Comparison of ENCODE assay signal across 16 cellular contexts in the genomic region with DNA sequence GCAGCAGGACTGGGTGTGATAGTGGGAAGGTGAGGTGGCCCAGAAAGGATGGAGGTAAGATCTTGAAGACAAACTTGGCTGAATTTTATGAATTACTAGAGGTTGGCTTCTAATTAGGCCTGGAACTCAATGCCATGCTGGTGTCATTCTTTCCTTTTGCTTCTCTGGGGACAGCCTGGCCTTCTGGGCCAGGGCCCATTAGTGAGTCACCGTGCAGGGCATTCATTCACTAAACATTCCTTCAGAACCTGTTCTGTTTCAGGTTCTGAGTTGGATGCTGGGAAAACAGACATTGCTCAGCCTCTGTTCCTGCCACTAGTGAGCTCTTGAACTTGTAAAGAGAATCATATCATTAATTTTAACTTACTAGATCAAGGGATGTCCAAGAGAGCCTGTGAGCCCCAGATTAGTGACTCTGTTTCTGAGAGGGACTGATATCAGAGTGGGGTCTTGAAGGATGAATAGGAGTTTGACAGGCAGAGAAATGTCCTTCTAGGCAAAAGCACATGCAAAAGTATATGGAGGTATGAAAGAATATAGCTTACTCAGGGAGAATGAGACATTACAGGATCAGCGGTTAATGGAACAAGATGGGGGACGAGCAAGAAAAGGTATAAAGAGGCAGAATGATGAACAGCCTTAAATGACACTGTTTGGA.
DNase-seq lines count a peak whose midpoint lies in the region; ATAC-seq and TF ChIP-seq lines count a peak whose summit lies in the region.
"Had no signal": no experiment of that assay in that cellular context is flagged by ENCODE, and none has a peak within 500 bp of the region (broad histone marks: within the 10 kb centered on the region; RNA-seq: fewer than 3 reads in every experiment).

No MANE protein-coding gene starts in this region.

- peak overlapping the region; percentile 93 for H4K91ac ChIP-seq in trophoblast cell (ENCODE audit: low read depth, low read length)

- peaks cover 16% of the 10 kb centered on the region for H3K27me3 Mint-ChIP-seq in Calu3 (ENCODE audit: unreplicated experiment)
- peaks cover 2% of the 10 kb centered on the region for H3K27me3 Mint-ChIP-seq in chondrocyte (ENCODE audit: low read depth)

- H3K4me3 Mint-ChIP-seq in Calu3 (ENCODE audit: low read depth, unreplicated experiment), result no peak overlapping the region
- no peak overlapping the region for H3K4me3 Mint-ChIP-seq in chondrocyte (ENCODE audit: unreplicated experiment)
- H3K4me3 Mint-ChIP-seq: activated T-helper 17 cell treated with anti-CD3 and anti-CD28 coated beads, Interleukin-2, amount 50 U/mL, for 72 hours; stimulated activated naive B cell treated with anti-CD40 and anti-IgM and Interleukin-4, amounts not matched to agents 10 μg/mL and 1 μg/mL and 100 μg/mL, for 72 hours had no signal

- H4K20me1 ChIP-seq in PC-9 (ENCODE audit: insufficient read depth), result no peaks in the 10 kb centered on the region
- H4K20me1 ChIP-seq: BLaER1 treated with 17β-estradiol and CSF1 and Interleukin-3, amounts not matched to agents 10 nM and 100 nM had no signal

- H3K4ac ChIP-seq in trophoblast cell (ENCODE audit: low read depth, low read length), result peak overlapping the region; percentile 14

- H3K14ac ChIP-seq in trophoblast cell (ENCODE audit: low read length), result peak overlapping the region; percentile 63

- CTCF ChIA-PET in Calu3 (lab: Charles Lee) (interaction anchor here (0.6 to 1.0 kb wide), 2 partner anchors 104 to 315 kb away, joined by 3 to 6 read pairs; no protein-coding TSS in a partner anchor), PC-9 (lab: Charles Lee) (interaction anchor here (0.6 kb wide), 1 partner anchor 36 kb away, joined by 3 read pairs; no protein-coding TSS in a partner anchor)

- no peaks in the 10 kb centered on the region for H3K9me3 Mint-ChIP-seq in Calu3 (ENCODE audit: low read depth, unreplicated experiment)
- H3K9me3 Mint-ChIP-seq in chondrocyte (ENCODE audit: low read depth), result no peaks in the 10 kb centered on the region
- H3K9me3 Mint-ChIP-seq: activated T-helper 17 cell treated with anti-CD3 and anti-CD28 coated beads, Interleukin-2, amount 50 U/mL, for 72 hours; stimulated activated naive B cell treated with anti-CD40 and anti-IgM and Interleukin-4, amounts not matched to agents 10 μg/mL and 1 μg/mL and 100 μg/mL, for 72 hours had no signal

- no peaks in the 10 kb centered on the region for H3K36me3 Mint-ChIP-seq in Calu3 (ENCODE audit: insufficient read depth, unreplicated experiment)
- H3K36me3 Mint-ChIP-seq in chondrocyte (ENCODE audit: low read depth), result peaks cover 2% of the 10 kb centered on the region

- H3K36me3 ChIP-seq in PC-9 (ENCODE audit: low read depth), result no peaks in the 10 kb centered on the region
- no peaks in the 10 kb centered on the region for H3K36me3 ChIP-seq in trophoblast cell (ENCODE audit: control insufficient read depth in 1 of 2, insufficient read depth in 2 of 2, low read length in 2 of 2)
- no peaks in the 10 kb centered on the region for H3K36me3 ChIP-seq in mucosa of descending colon (ENCODE audit: low read depth)
- H3K36me3 ChIP-seq: BLaER1 treated with 17β-estradiol and CSF1 and Interleukin-3, amounts not matched to agents 10 nM and 100 nM; brain microvascular endothelial cell; lower lobe of right lung; pancreas had no signal

- H3K27ac Mint-ChIP-seq in Calu3 (ENCODE audit: unreplicated experiment), result peak overlapping the region; percentile 19
- H3K27ac Mint-ChIP-seq in chondrocyte (ENCODE audit: unreplicated experiment), result peak overlapping the region; percentile 96
- H3K27ac Mint-ChIP-seq: activated T-helper 17 cell treated with anti-CD3 and anti-CD28 coated beads, Interleukin-2, amount 50 U/mL, for 72 hours; stimulated activated naive B cell treated with anti-CD40 and anti-IgM and Interleukin-4, amounts not matched to agents 10 μg/mL and 1 μg/mL and 100 μg/mL, for 72 hours had no signal

- peak overlapping the region; percentile 88 for H2BK12ac ChIP-seq in trophoblast cell (ENCODE audit: low read length)

- H4K12ac ChIP-seq in trophoblast cell (ENCODE audit: low read depth, low read length), result no peak overlapping the region

- peaks cover 6% of the 10 kb centered on the region for H3K27me3 ChIP-seq in PC-9 (ENCODE audit: insufficient read depth, low read depth)
- no peaks in the 10 kb centered on the region for H3K27me3 ChIP-seq in trophoblast cell (ENCODE audit: insufficient read depth, low read length)
- H3K27me3 ChIP-seq: BLaER1 treated with 17β-estradiol and CSF1 and Interleukin-3, amounts not matched to agents 10 nM and 100 nM; pancreas had no signal

- H3K79me1 ChIP-seq in trophoblast cell (ENCODE audit: low read length), result peaks cover 12% of the 10 kb centered on the region

- no peaks in the 10 kb centered on the region for H3K9me3 ChIP-seq in PC-9 (ENCODE audit: insufficient read depth, low read depth)
- no peaks in the 10 kb centered on the region for H3K9me3 ChIP-seq in trophoblast cell (ENCODE audit: insufficient read depth, low read depth, low read length)
- H3K9me3 ChIP-seq in mucosa of descending colon, result no peaks in the 10 kb centered on the region
- H3K9me3 ChIP-seq: BLaER1 treated with 17β-estradiol and CSF1 and Interleukin-3, amounts not matched to agents 10 nM and 100 nM; lower lobe of right lung; pancreas had no signal

- POLR2A ChIA-PET in PC-9 (lab: Charles Lee; ENCODE audit: unreplicated experiment), result interaction anchor here (0.6 kb wide), 1 partner anchor 582 kb away, joined by 3 read pairs; no protein-coding TSS in a partner anchor

- peaks cover 16% of the 10 kb centered on the region; the same call in 1 of the 2 replicates for H3F3A ChIP-seq in PC-9 (ENCODE audit: insufficient read depth, low read depth)

- intact Hi-C loops in Calu3 (cut with micrococcal nuclease; ENCODE audit: unreplicated experiment), result no loop called here
- intact Hi-C loops in PC-9 (cut with micrococcal nuclease; ENCODE audit: unreplicated experiment), result loop anchor here (2.0 kb wide), 2 partner anchors 23 to 315 kb away; no protein-coding TSS in a partner anchor
- intact Hi-C loops in mucosa of descending colon (cut with DNase I, micrococcal nuclease), result no loop called here

- peak overlapping the region; percentile 95 for H2BK120ac ChIP-seq in trophoblast cell (ENCODE audit: insufficient read depth, low read length, poor library complexity)

- H3K4me3 ChIP-seq in PC-9 (no peak overlapping the region), trophoblast cell (ENCODE audit: low read depth, low read length) (no peak overlapping the region), mucosa of descending colon (no peak overlapping the region)
- H3K4me3 ChIP-seq: BLaER1 treated with 17β-estradiol and CSF1 and Interleukin-3, amounts not matched to agents 10 nM and 100 nM; lower lobe of right lung; pancreas had no signal

- H3K27ac ChIP-seq in PC-9 (peak overlapping the region; percentile 70), trophoblast cell (ENCODE audit: low read depth, low read length) (peak overlapping the region; percentile 91)
- H3K27ac ChIP-seq: BLaER1 treated with 17β-estradiol and CSF1 and Interleukin-3, amounts not matched to agents 10 nM and 100 nM; brain microvascular endothelial cell; lower lobe of right lung; pancreas had no signal

- no peak for TF ChIP-seq CTCF in Calu3 (IDR thresholded peaks at IDR 0.05; ENCODE audit: unreplicated experiment)
- TF ChIP-seq CTCF in PC-9 (conservative IDR thresholded peaks at IDR 0.05), result no peak
- no peak for TF ChIP-seq CTCF in chondrocyte (IDR thresholded peaks at IDR 0.05)
- no peak for TF ChIP-seq CTCF in mucosa of descending colon (IDR thresholded peaks at IDR 0.05)

- H3K9me2 ChIP-seq in PC-9 (ENCODE audit: insufficient read depth), result no peaks in the 10 kb centered on the region

- H3K4me1 ChIP-seq in PC-9 (replicated peaks; ENCODE audit: insufficient read depth) (peaks cover 25% of the 10 kb centered on the region), trophoblast cell (ENCODE audit: control insufficient read depth in 1 of 2, insufficient read depth in 2 of 2, low read length in 2 of 2) (peaks cover 16 to 27% of the 10 kb centered on the region in 2 experiments), mucosa of descending colon (ENCODE audit: low read depth) (no peaks in the 10 kb centered on the region)
- H3K4me1 ChIP-seq: BLaER1 treated with 17β-estradiol and CSF1 and Interleukin-3, amounts not matched to agents 10 nM and 100 nM; lower lobe of right lung; pancreas had no signal

- H4K8ac ChIP-seq in trophoblast cell (ENCODE audit: low read depth, low read length), result no peak overlapping the region

- no CpG with 5 or more reads among the region's 3 CpGs for WGBS in trophoblast cell (ENCODE audit: extremely low coverage, insufficient coverage, insufficient read length)

- BruUV-seq in Calu3 (replicated peaks; lab: Mats Ljungman, UMichigan) (no TSS peak), PC-9 (replicated peaks; lab: Mats Ljungman, UMichigan) (no TSS peak)

- peak overlapping the region; percentile 77 for H3K18ac ChIP-seq in trophoblast cell (ENCODE audit: low read length)

- peak overlapping the region; percentile 90 for H2BK5ac ChIP-seq in trophoblast cell (ENCODE audit: low read depth, low read length, poor library complexity)

- no peak for ATAC-seq in mucosa of descending colon
- ATAC-seq in HG03432 (IDR thresholded peaks at IDR 0.05; ENCODE audit: unreplicated experiment), result no peak
- ATAC-seq: activated T-helper 17 cell treated with anti-CD3 and anti-CD28 coated beads, Interleukin-2, amount 50 U/mL, for 72 hours; stimulated activated naive B cell treated with anti-CD40 and anti-IgM and Interleukin-4, amounts not matched to agents 10 μg/mL and 1 μg/mL and 100 μg/mL, for 72 hours had no signal

- H2AFZ ChIP-seq in PC-9, result no peak overlapping the region
- H2AFZ ChIP-seq in trophoblast cell (ENCODE audit: insufficient read depth, low read length, poor library complexity), result peak overlapping the region; percentile 45

- H3K9ac ChIP-seq in trophoblast cell (ENCODE audit: low read length), result no peak overlapping the region
- H3K9ac ChIP-seq: BLaER1 treated with 17β-estradiol and CSF1 and Interleukin-3, amounts not matched to agents 10 nM and 100 nM had no signal

- H3K23ac ChIP-seq in trophoblast cell (ENCODE audit: low read length), result peak overlapping the region; percentile 11

- no peak overlapping the region for H2AK5ac ChIP-seq in trophoblast cell (ENCODE audit: low read length)

- H3K79me2 ChIP-seq in PC-9 (ENCODE audit: low read depth), result no peaks in the 10 kb centered on the region
- H3K79me2 ChIP-seq in trophoblast cell (ENCODE audit: control insufficient read depth, insufficient read depth, low read length, poor library complexity), result no peaks in the 10 kb centered on the region

- H3K4me2 ChIP-seq in PC-9 (peak overlapping the region; percentile 54), trophoblast cell (ENCODE audit: low read length) (peak overlapping the region; percentile 4)
- H3K4me2 ChIP-seq: BLaER1 treated with 17β-estradiol and CSF1 and Interleukin-3, amounts not matched to agents 10 nM and 100 nM had no signal

- peaks cover 26% of the 10 kb centered on the region for H3K4me1 Mint-ChIP-seq in Calu3 (ENCODE audit: low read depth, unreplicated experiment)
- peaks cover 26% of the 10 kb centered on the region for H3K4me1 Mint-ChIP-seq in chondrocyte (ENCODE audit: low read depth)
- H3K4me1 Mint-ChIP-seq: activated T-helper 17 cell treated with anti-CD3 and anti-CD28 coated beads, Interleukin-2, amount 50 U/mL, for 72 hours; stimulated activated naive B cell treated with anti-CD40 and anti-IgM and Interleukin-4, amounts not matched to agents 10 μg/mL and 1 μg/mL and 100 μg/mL, for 72 hours had no signal

- peak; percentile 45 for DNase-seq in Calu3
- peak; percentile 74 to 89 for DNase-seq in PC-9
- DNase-seq in chondrocyte (ENCODE audit: low spot score), result no peak
- peak; percentile 94 to 97 for DNase-seq in trophoblast cell
- no peak for DNase-seq in mucosa of descending colon
- DNase-seq in stimulated activated CD4-positive, alpha-beta T cell treated with anti-CD3 and anti-CD28 coated beads, Interleukin-4, amount 100 ng/mL, for 4 hours, result no peak
- DNase-seq in activated CD4-positive, alpha-beta T cell treated with anti-CD3 and anti-CD28 coated beads, Interleukin-2, amount 50 U/mL, for 48 hours, result no peak
- DNase-seq: brain microvascular endothelial cell; KG1; lower lobe of right lung; NCI-H2029 treated with DMSO at 0.1 percent for 48 hours; pancreas; stimulated activated naive B cell treated with anti-CD40 and anti-IgM and Interleukin-4, amounts not matched to agents 10 μg/mL and 1 μg/mL and 100 μg/mL, for 72 hours had no signal

Comparison
In these comparisons a context has a peak if more than half of its experiments do, and no peak if none do; other contexts are left out.
1. DNase-seq: peak in Calu3 (single experiment), PC-9 (2 of 2) and trophoblast cell (2 of 2); none in chondrocyte (single experiment), mucosa of descending colon (0 of 3), stimulated activated CD4-positive, alpha-beta T cell treated with anti-CD3 and anti-CD28 coated beads, Interleukin-4, amount 100 ng/mL, for 4 hours (0 of 2) and activated CD4-positive, alpha-beta T cell treated with anti-CD3 and anti-CD28 coated beads, Interleukin-2, amount 50 U/mL, for 48 hours (0 of 2).